ENCODE assay signal across 10 cellular contexts in the genomic region with DNA sequence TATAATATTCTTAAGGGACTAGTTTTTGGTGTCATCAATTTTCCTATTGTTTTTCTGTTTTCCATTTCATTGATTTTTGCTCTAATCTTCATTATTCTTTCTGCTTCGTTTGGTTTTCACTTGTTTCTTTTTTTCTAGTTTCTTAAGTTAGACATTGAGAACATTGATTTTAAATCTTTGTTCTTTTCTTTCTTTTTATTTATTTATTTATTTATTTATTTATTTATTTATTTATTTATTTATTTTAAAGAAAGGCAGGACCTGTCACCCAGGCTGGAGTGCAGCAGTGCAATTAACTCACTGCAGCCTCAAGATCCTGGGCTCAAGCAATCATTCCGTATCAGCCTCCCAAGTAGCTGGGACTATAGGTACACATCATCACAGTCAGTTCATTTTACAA.
"Had no signal": no experiment of that assay in that cellular context is flagged by ENCODE, and none has a peak within 500 bp of the region (broad histone marks: within the 10 kb centered on the region; RNA-seq: fewer than 3 reads in every experiment).

No MANE protein-coding gene starts in this region.

- FAIRE-seq: H1, H54, K562 had no signal

- H3K4me3 ChIP-seq: GM23338, K562 had no signal

- ATAC-seq: GM23338, K562 had no signal

- H3K4me2 ChIP-seq: GM23338 had no signal

- H2AFZ ChIP-seq: GM23338 had no signal

- H3K27ac ChIP-seq: HL-60 had no signal

- DNase-seq: H9, HCEC 1CT, HFFc6, IMR-90, KG1 had no signal
